Comparison of ENCODE assay signal across 35 cellular contexts in the genomic region with DNA sequence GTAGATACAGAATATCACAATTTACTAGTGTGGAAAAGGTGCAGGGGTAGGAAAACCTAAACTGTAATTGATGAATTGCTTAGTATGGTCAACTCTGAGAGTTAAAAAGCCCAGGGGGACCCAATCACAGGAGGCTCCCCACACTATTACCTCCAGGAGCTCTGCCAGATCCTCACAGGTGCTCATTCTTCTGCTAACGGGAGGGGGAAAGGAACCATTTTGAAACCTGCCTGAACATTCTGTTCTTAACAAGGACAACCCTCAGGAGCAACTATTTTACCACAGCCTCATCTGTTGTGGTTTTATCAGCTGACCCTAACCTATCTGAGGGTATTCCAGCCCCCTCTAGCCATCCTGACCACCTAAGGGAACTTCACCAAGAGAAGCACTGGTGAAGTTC. TPM values are rescaled to one million over a fixed set of nuclear protein-coding genes. Genes with fewer than 3 reads are reported as not detected.
"Had no signal": no experiment of that assay in that cellular context is flagged by ENCODE, and none has a peak within 500 bp of the region (broad histone marks: within the 10 kb centered on the region; RNA-seq: fewer than 3 reads in every experiment).

No MANE protein-coding gene starts in this region.

- FAIRE-seq: urothelium cell line had no signal

- H3K27me3 ChIP-seq: hepatocyte, neural progenitor cell, neutrophil, ovary, right atrium auricular region, right lobe of liver, testis, thyroid gland, transverse colon, upper lobe of left lung had no signal

- H3K9me3 Mint-ChIP-seq: natural killer cell had no signal

- H3K9me3 ChIP-seq: left ventricle myocardium inferior, neutrophil, ovary, right atrium auricular region, right lobe of liver, stomach, testis, thyroid gland, transverse colon, upper lobe of left lung had no signal

- H3K36me3 ChIP-seq: left ventricle myocardium inferior, neural progenitor cell, neutrophil, ovary, right atrium auricular region, right lobe of liver, stomach, thyroid gland, transverse colon, upper lobe of left lung had no signal

- ATAC-seq: natural killer cell; right lobe of liver; stimulated activated naive B cell treated with anti-CD40 and anti-IgM and Interleukin-4, amounts not matched to agents 10 μg/mL and 1 μg/mL and 100 μg/mL, for 72 hours; stimulated activated naive CD8-positive, alpha-beta T cell treated with anti-CD3 and anti-CD28 coated beads, Interleukin-15, Interleukin-2, amounts not matched to agents 100 U/mL and 50 U/mL, for 24 hours had no signal

- H3K79me2 ChIP-seq: hepatocyte had no signal

- H3K27ac Mint-ChIP-seq: mesothelial cell of epicardium; natural killer cell; nephron progenitor cell; neural progenitor cell; progenitor cell of endocrine pancreas; stimulated activated naive B cell treated with anti-CD40 and anti-IgM and Interleukin-4, amounts not matched to agents 10 μg/mL and 1 μg/mL and 100 μg/mL, for 72 hours had no signal

- H3K27ac ChIP-seq: hepatocyte, left ventricle myocardium inferior, neural progenitor cell, neutrophil, ovary, right atrium auricular region, right lobe of liver, stomach, testis, transverse colon, upper lobe of left lung had no signal

- H3K9ac ChIP-seq: neural progenitor cell had no signal

- DNase-seq: islet precursor cell; left ventricle myocardium inferior; mesendoderm; naive B cell; natural killer cell; nephron progenitor cell; occipital lobe; ovary; right lobe of liver; stimulated activated CD4-positive, alpha-beta T cell treated with anti-CD3 and anti-CD28 coated beads, Interleukin-1b, Interleukin-23, amount 100 ng/mL, for 48 hours; stimulated activated CD4-positive, alpha-beta T cell treated with anti-CD3 and anti-CD28 coated beads, Interleukin-2, amount 100 ng/mL, for 48 hours; stimulated activated CD4-positive, alpha-beta T cell treated with anti-CD3 and anti-CD28 coated beads, Interleukin-4, amount 100 ng/mL, for 4 hours; stimulated activated CD8-positive, alpha-beta memory T cell treated with anti-CD3 and anti-CD28 coated beads, Interleukin-4, amount 100 ng/mL, for 48 hours; stimulated activated naive B cell treated with anti-CD40 and anti-IgM and Interleukin-4, amounts not matched to agents 10 μg/mL and 1 μg/mL and 100 μg/mL, for 72 hours; stimulated activated naive CD8-positive, alpha-beta T cell treated with anti-CD3 and anti-CD28 coated beads, Interleukin-15, Interleukin-2, amounts not matched to agents 100 U/mL and 50 U/mL, for 24 hours; stomach; testis; transverse colon; upper lobe of left lung had no signal

- H3K36me3 Mint-ChIP-seq: naive B cell, natural killer cell, neural progenitor cell had no signal

- H3K4me3 Mint-ChIP-seq: mesothelial cell of epicardium; naive B cell; natural killer cell; nephron progenitor cell; neural progenitor cell; stimulated activated naive B cell treated with anti-CD40 and anti-IgM and Interleukin-4, amounts not matched to agents 10 μg/mL and 1 μg/mL and 100 μg/mL, for 72 hours had no signal

- H3K4me2 ChIP-seq: hepatocyte, neural progenitor cell, smooth muscle cell had no signal

- H2AFZ ChIP-seq: hepatocyte, neural progenitor cell had no signal

- H3K4me1 ChIP-seq: neural progenitor cell, testis had no signal

- H3K4me3 ChIP-seq: hepatocyte, left ventricle myocardium inferior, lung, neural progenitor cell, ovary, right atrium auricular region, right lobe of liver, smooth muscle cell, stomach, testis, thyroid gland, transverse colon, upper lobe of left lung had no signal

RNA-seq across cellular contexts. Expression of gene FAM110D, which starts 28.2 kb away (rescaled TPM):
- total RNA-seq: mononuclear cell, natural killer cell, renal cortical epithelial cell, smooth muscle cell had no signal
- polyA plus RNA-seq: smooth muscle cell had no signal

RNA-seq across cellular contexts. Expression of gene C1orf232, which starts 38.1 kb away (rescaled TPM):
- total RNA-seq: hepatocyte, kidney epithelial cell, left ventricle myocardium inferior, lower leg skin, lung, mesothelial cell of epicardium, mononuclear cell, natural killer cell, occipital lobe, ovary, progenitor cell of endocrine pancreas, pulmonary artery endothelial cell, renal cortical epithelial cell, right atrium auricular region, right lobe of liver, skeletal muscle tissue, smooth muscle cell, stomach, testis, thyroid gland, transverse colon, upper lobe of left lung had no signal
- polyA plus RNA-seq: hepatocyte, lung, ovary, smooth muscle cell, stomach had no signal

RNA-seq across cellular contexts. Expression of gene ZNF593OS, which starts 40.9 kb away (rescaled TPM):
- total RNA-seq: kidney epithelial cell, left ventricle myocardium inferior, lower leg skin, lung, mesothelial cell of epicardium, mononuclear cell, natural killer cell, occipital lobe, ovary, progenitor cell of endocrine pancreas, pulmonary artery endothelial cell, renal cortical epithelial cell, right atrium auricular region, right lobe of liver, skeletal muscle tissue, smooth muscle cell, stomach, transverse colon, upper lobe of left lung had no signal
- polyA plus RNA-seq: smooth muscle cell had no signal
